ENCODE assay signal across 20 cellular contexts in the genomic region with DNA sequence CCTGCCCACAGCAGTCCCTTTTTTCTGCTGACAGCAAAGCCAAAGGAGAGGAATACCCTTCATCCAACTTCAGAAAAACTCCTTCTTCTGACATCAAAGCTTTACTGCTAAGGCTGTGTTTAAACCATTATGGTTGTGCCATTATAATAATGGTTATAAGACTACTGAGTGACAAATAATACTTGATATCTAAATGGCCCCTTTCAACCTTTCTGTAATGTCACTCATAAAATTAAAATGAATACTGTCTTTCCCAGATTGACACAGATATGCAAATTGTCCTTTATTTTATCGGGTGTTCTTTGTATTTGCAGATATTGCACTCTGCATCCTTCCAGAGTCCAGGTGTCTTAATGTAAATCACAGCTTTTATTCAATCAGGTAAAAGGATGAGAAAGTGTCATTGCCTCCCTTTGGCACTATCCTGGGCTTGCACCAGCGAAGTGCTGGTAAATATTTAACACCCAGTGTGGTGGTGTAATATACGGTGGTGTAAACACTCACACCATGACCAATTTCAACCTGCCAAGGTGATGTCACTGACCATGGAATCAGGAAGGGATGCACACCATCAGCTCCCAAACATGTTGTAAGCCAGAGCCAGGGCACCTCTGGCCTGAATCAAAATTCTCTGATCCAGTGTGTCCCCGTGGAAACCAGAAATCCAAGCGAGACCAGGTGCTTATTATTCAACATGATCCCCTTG.
A peak's percentile ranks its signal among the peaks of the same experiment; 100 is the strongest.
DNase-seq lines count a peak whose midpoint lies in the region; ATAC-seq, FAIRE-seq and TF ChIP-seq lines count a peak whose summit lies in the region.
"Had no signal": no experiment of that assay in that cellular context is flagged by ENCODE, and none has a peak within 500 bp of the region (broad histone marks: within the 10 kb centered on the region; RNA-seq: fewer than 3 reads in every experiment).

No MANE protein-coding gene starts in this region.

- TF ChIP-seq RAD21 in H1 (IDR thresholded peaks at IDR 0.05 in 1 of 2, conservative IDR thresholded peaks at IDR 0.05 in 1 of 2; ENCODE audit: low read depth in 2 of 2, low read length in 2 of 2) = no peak

- FAIRE-seq in H1 (lab: Jason Lieb, UNC) = no peak
- FAIRE-seq: A204.1, GM12878, GM18507 had no signal

- H3K9me3 ChIP-seq in H1 (ENCODE audit: insufficient read depth in 2 of 2, low read depth in 1 of 2, low read length in 1 of 2) = no peaks in the 10 kb centered on the region
- no peaks in the 10 kb centered on the region for H3K9me3 ChIP-seq in SJCRH30 (replicated peaks)
- H3K9me3 ChIP-seq: BE2C had no signal

- WGBS in H1 (ENCODE audit: extremely low coverage in 1 of 2, insufficient coverage in 1 of 2, insufficient read length in 1 of 2, insufficient replicate concordance in 2 of 2, low coverage in 1 of 2, low lambda C conversion rate in 2 of 2, missing lambda C conversion rate in 1 of 2), 2 experiments = 84% methylated on average over 5 of the region's 5 CpGs; no CpG with 5 or more reads in 1 of the 2 experiments

- H2BK120ac ChIP-seq in H1 (replicated peaks; ENCODE audit: low read depth, low read length) = no peak overlapping the region

- H3K4me3 ChIP-seq in H1 (ENCODE audit: extremely low read depth in 1 of 4, insufficient read depth in 2 of 4, low read depth in 3 of 4, low read length in 4 of 4) (no peak overlapping the region), SJCRH30 (no peak overlapping the region)
- H3K4me3 ChIP-seq: GM12878, GM23248 had no signal

- no peaks in the 10 kb centered on the region for H3K79me1 ChIP-seq in H1 (ENCODE audit: low read depth, low read length)

- H4K20me1 ChIP-seq in H1 (replicated peaks in 1 of 2; ENCODE audit: control insufficient read depth in 1 of 2, insufficient read depth in 2 of 2, low read length in 2 of 2) = no peaks in the 10 kb centered on the region

- no peak for TF ChIP-seq POLR2A in H1 (IDR thresholded peaks at IDR 0.05; ENCODE audit: control extremely low read depth in 1 of 2, low read depth in 2 of 2, low read length in 2 of 2)

- H4K5ac ChIP-seq in H1 (ENCODE audit: insufficient read length, low read depth, low read length) = no peak overlapping the region

- CTCF ChIA-PET in H1 (lab: Charles Lee; ENCODE audit: partially characterized antibody) = interaction anchor here (1.8 to 3.0 kb wide), 2 partner anchors 15 to 18 kb away, joined by 3 to 12 read pairs; no protein-coding TSS in a partner anchor

- H3K18ac ChIP-seq in H1 (ENCODE audit: extremely low read depth, low read length) = no peak overlapping the region

- no peak overlapping the region for H4K8ac ChIP-seq in H1 (ENCODE audit: extremely low read depth, insufficient read depth, low read length)

- no peak overlapping the region; the same call in 1 of the 2 replicates for H2BK15ac ChIP-seq in H1 (ENCODE audit: low read length)

- no peak overlapping the region for H2AFZ ChIP-seq in H1 (ENCODE audit: low read length)
- H2AFZ ChIP-seq: GM23248 had no signal

- no peak overlapping the region for H3K27ac ChIP-seq in H1 (ENCODE audit: low read depth, low read length)
- no peak overlapping the region for H3K27ac ChIP-seq in SJCRH30
- H3K27ac ChIP-seq: C4-2B, GM23248, HL-60 had no signal

- H3K79me2 ChIP-seq in H1 (ENCODE audit: control insufficient read depth in 1 of 2, insufficient read depth in 2 of 2, low read length in 2 of 2) = no peaks in the 10 kb centered on the region

- no peak overlapping the region for H3K14ac ChIP-seq in H1 (ENCODE audit: insufficient read length)

- H2AK5ac ChIP-seq in H1 (ENCODE audit: low read depth, low read length) = no peak overlapping the region

- no peak overlapping the region for H3K4me2 ChIP-seq in H1 (ENCODE audit: insufficient read depth in 1 of 2, low read depth in 2 of 2, low read length in 2 of 2)

- no peak overlapping the region for H3K56ac ChIP-seq in H1 (replicated peaks; ENCODE audit: insufficient read length, low read depth, low read length)

- no peaks in the 10 kb centered on the region for H3K36me3 ChIP-seq in H1 (ENCODE audit: control insufficient read depth in 2 of 4, insufficient read depth in 4 of 4, low read length in 3 of 4)
- H3K36me3 ChIP-seq in SJCRH30 = no peaks in the 10 kb centered on the region
- H3K36me3 ChIP-seq: BE2C had no signal

- POLR2A ChIA-PET in H1 (lab: Charles Lee; ENCODE audit: partially characterized antibody) = no interaction called here

- H3K27me3 ChIP-seq in H1 (replicated peaks in 1 of 4; ENCODE audit: control insufficient read depth in 3 of 4, extremely low read depth in 1 of 4, insufficient read depth in 3 of 4, low read length in 3 of 4) (no peaks in the 10 kb centered on the region), SJCRH30 (no peaks in the 10 kb centered on the region)
- H3K27me3 ChIP-seq: BE2C had no signal

- no peak overlapping the region for H3K23ac ChIP-seq in H1 (ENCODE audit: insufficient read length)

- H2BK5ac ChIP-seq in H1 (ENCODE audit: low read depth, low read length) = no peak overlapping the region

- peaks cover 0 to 2% (median 0%) of the 10 kb centered on the region in 4 experiments; a peak in 2 of 7 replicates for H3K4me1 ChIP-seq in H1 (replicated peaks in 1 of 4; ENCODE audit: control insufficient read depth in 3 of 4, insufficient read depth in 4 of 4, low read length in 3 of 4)
- H3K4me1 ChIP-seq in SJCRH30 = no peaks in the 10 kb centered on the region
- H3K4me1 ChIP-seq: BE2C had no signal

- TF ChIP-seq EP300 in H1 (IDR thresholded peaks at IDR 0.05; ENCODE audit: borderline replicate concordance in 1 of 2, low read depth in 2 of 2, low read length in 2 of 2) = no peak

- H2BK20ac ChIP-seq in H1 (ENCODE audit: low read length) = no peak overlapping the region

- DNase-seq in COLO668 (lab: John Stamatoyannopoulos, UW; ENCODE audit: unreplicated experiment) (peak; percentile 10), DMS53 treated with DMSO at 0.1 percent for 48 hours (lab: John Stamatoyannopoulos, UW; ENCODE audit: unreplicated experiment) (peak; percentile 30), H1 (ENCODE audit: low read depth in 1 of 2, low spot score in 2 of 2) (no peak), left lobe of liver (ENCODE audit: low spot score) (no peak), SJCRH30 (no peak)
- DNase-seq: BE2C; CD4-positive, alpha-beta memory T cell; COR-L47; DMS79; GM23248; H7; IMR-90; KBM-7 had no signal

- no peak for TF ChIP-seq CTCF in H1 (IDR thresholded peaks at IDR 0.05; ENCODE audit: control extremely low read depth in 1 of 3, insufficient read depth in 1 of 3, low read depth in 1 of 3, low read length in 3 of 3)

- H3K4ac ChIP-seq in H1 (replicated peaks; ENCODE audit: insufficient read length, low read depth, low read length) = no peak overlapping the region

- peak overlapping the region; percentile 55 for H4K91ac ChIP-seq in H1 (replicated peaks; ENCODE audit: insufficient read length, low read length)

- no peaks in the 10 kb centered on the region for H3K23me2 ChIP-seq in H1 (ENCODE audit: low read depth, low read length)

- 0 out of 7 replicates have a peak overlapping the region, but pooled peaks of 1 of the 4 experiments have one; percentile 4 for H3K9ac ChIP-seq in H1 (replicated peaks in 1 of 4; ENCODE audit: extremely low read depth in 1 of 4, low read depth in 3 of 4, low read length in 3 of 4)
- H3K9ac ChIP-seq: GM23248 had no signal

- no peak overlapping the region for H2BK12ac ChIP-seq in H1 (ENCODE audit: low read depth, low read length)

- ATAC-seq in left lobe of liver = peak; percentile 65
- no peak for ATAC-seq in HG03571 (IDR thresholded peaks at IDR 0.05; ENCODE audit: unreplicated experiment)
- ATAC-seq in HG03354 (IDR thresholded peaks at IDR 0.05; ENCODE audit: poor library complexity, severe bottlenecking, unreplicated experiment) = no peak
- ATAC-seq: GM12878 had no signal

TF ChIP-seq in H1, 55 proteins besides CTCF, POLR2A, EP300 and RAD21:
- TF ChIP-seq TAF7 (optimal IDR thresholded peaks at IDR 0.05; ENCODE audit: borderline replicate concordance, low read depth, low read length) = no peak
- no peak for TF ChIP-seq FOSL1 (IDR thresholded peaks at IDR 0.05; ENCODE audit: insufficient read depth, low read depth, low read length)
- TF ChIP-seq, protein P1, sequence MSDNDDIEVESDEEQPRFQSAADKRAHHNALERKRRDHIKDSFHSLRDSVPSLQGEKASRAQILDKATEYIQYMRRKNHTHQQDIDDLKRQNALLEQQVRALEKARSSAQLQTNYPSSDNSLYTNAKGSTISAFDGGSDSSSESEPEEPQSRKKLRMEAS (IDR thresholded peaks at IDR 0.05) = no peak
- TF ChIP-seq MAFK (IDR thresholded peaks at IDR 0.05; ENCODE audit: low read depth, low read length) = no peak
- no peak for TF ChIP-seq SIN3A (conservative IDR thresholded peaks at IDR 0.05 in 1 of 2, IDR thresholded peaks at IDR 0.05 in 1 of 2; ENCODE audit: low read depth in 1 of 2, low read length in 2 of 2)
- TF ChIP-seq, protein P2, sequence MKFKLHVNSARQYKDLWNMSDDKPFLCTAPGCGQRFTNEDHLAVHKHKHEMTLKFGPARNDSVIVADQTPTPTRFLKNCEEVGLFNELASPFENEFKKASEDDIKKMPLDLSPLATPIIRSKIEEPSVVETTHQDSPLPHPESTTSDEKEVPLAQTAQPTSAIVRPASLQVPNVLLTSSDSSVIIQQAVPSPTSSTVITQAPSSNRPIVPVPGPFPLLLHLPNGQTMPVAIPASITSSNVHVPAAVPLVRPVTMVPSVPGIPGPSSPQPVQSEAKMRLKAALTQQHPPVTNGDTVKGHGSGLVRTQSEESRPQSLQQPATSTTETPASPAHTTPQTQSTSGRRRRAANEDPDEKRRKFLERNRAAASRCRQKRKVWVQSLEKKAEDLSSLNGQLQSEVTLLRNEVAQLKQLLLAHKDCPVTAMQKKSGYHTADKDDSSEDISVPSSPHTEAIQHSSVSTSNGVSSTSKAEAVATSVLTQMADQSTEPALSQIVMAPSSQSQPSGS (IDR thresholded peaks at IDR 0.05; ENCODE audit: low read length) = no peak
- TF ChIP-seq GTF2F1 (IDR thresholded peaks at IDR 0.05; ENCODE audit: borderline replicate concordance, low read depth, low read length) = no peak
- no peak for TF ChIP-seq CHD2 (IDR thresholded peaks at IDR 0.05; ENCODE audit: low read length)
- TF ChIP-seq RFX5 (IDR thresholded peaks at IDR 0.05; ENCODE audit: borderline replicate concordance, low read depth, low read length) = no peak
- TF ChIP-seq, protein P3, sequence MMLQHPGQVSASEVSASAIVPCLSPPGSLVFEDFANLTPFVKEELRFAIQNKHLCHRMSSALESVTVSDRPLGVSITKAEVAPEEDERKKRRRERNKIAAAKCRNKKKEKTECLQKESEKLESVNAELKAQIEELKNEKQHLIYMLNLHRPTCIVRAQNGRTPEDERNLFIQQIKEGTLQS (IDR thresholded peaks at IDR 0.05; ENCODE audit: insufficient read depth, low read depth, low read length) = no peak
- TF ChIP-seq POU5F1 (IDR thresholded peaks at IDR 0.05; ENCODE audit: low read depth, low read length) = no peak
- TF ChIP-seq TAF1 (IDR thresholded peaks at IDR 0.05; ENCODE audit: low read depth, low read length) = no peak
- no peak for TF ChIP-seq NANOG (IDR thresholded peaks at IDR 0.05; ENCODE audit: insufficient read depth, low read depth, low read length, poor library complexity, severe bottlenecking)

Comparison
In these comparisons a context has a peak if more than half of its experiments do, and no peak if none do; other contexts are left out.
1. DNase-seq: peak in COLO668 (single experiment) and DMS53 treated with DMSO at 0.1 percent for 48 hours (single experiment); none in H1 (0 of 2), left lobe of liver (single experiment) and SJCRH30 (0 of 2).